Comparison of ENCODE assay signal across 8 cellular contexts in genomic region chr11:64244966-64245365, GRCh38. TPM values are rescaled to one million over a fixed set of nuclear protein-coding genes. Genes with fewer than 3 reads are reported as not detected.
A peak's percentile ranks its signal among the peaks of the same experiment; 100 is the strongest.
DNase-seq lines count a peak whose midpoint lies in the region; ATAC-seq, FAIRE-seq and TF ChIP-seq lines count a peak whose summit lies in the region.

No MANE protein-coding gene starts in this region.

- FAIRE-seq in K562 (lab: Jason Lieb, UNC) = no peak

- no peak overlapping the region for H3K4me3 ChIP-seq in cardiac muscle cell
- H3K4me3 ChIP-seq in K562 = peak overlapping the region; percentile 98
- H3K4me3 ChIP-seq in lung = no peak overlapping the region
- H3K4me3 ChIP-seq in urinary bladder (ENCODE audit: low read depth, low read length) = no peak overlapping the region

- H4K20me1 ChIP-seq in K562 (replicated peaks; ENCODE audit: control insufficient read depth, insufficient read depth, low read length) = 0 out of 2 replicates have a peak, but pooled peaks cover 3% of the 10 kb centered on the region

- H3K9me3 ChIP-seq in cardiac muscle cell (ENCODE audit: low read depth) (no peaks in the 10 kb centered on the region), K562 (replicated peaks; ENCODE audit: control insufficient read depth, insufficient read depth, low read depth, low read length) (no peaks in the 10 kb centered on the region), lung (ENCODE audit: control insufficient read depth in 2 of 2, insufficient read depth in 1 of 2, low read length in 1 of 2) (no peaks in the 10 kb centered on the region)

- TF ChIP-seq CTCF in cardiac muscle cell (IDR thresholded peaks at IDR 0.05; ENCODE audit: low read depth, low read length) = no peak
- no peak for TF ChIP-seq CTCF in K562 (IDR thresholded peaks at IDR 0.05 in 2 of 3, conservative IDR thresholded peaks at IDR 0.05 in 1 of 3; ENCODE audit: insufficient read depth in 2 of 3, low read depth in 1 of 3, low read length in 3 of 3)
- no peak for TF ChIP-seq CTCF in lung (IDR thresholded peaks at IDR 0.05; ENCODE audit: control extremely low read depth, extremely low read depth)

- H3K36me3 ChIP-seq in cardiac muscle cell = no peaks in the 10 kb centered on the region
- H3K36me3 ChIP-seq in K562 (ENCODE audit: control insufficient read depth, insufficient read depth, low read length) = peaks cover 42% of the 10 kb centered on the region
- peaks cover 3 to 10% of the 10 kb centered on the region in 2 donors for H3K36me3 ChIP-seq in lung (ENCODE audit: control insufficient read depth in 2 of 2, insufficient read depth in 2 of 2, low read length in 2 of 2)
- H3K36me3 ChIP-seq in urinary bladder (ENCODE audit: insufficient read depth) = no peaks in the 10 kb centered on the region

- TF ChIP-seq POLR2A in K562 (conservative IDR thresholded peaks at IDR 0.05) = peak; percentile 40

- H2AFZ ChIP-seq in K562 (ENCODE audit: low read depth, low read length) = no peak overlapping the region

- peaks cover 55% of the 10 kb centered on the region for H3K79me2 ChIP-seq in K562 (ENCODE audit: control insufficient read depth, insufficient read depth, low read length)

- H3K4me1 ChIP-seq in cardiac muscle cell (ENCODE audit: low read depth) (peaks cover 9% of the 10 kb centered on the region), K562 (replicated peaks in 1 of 2; ENCODE audit: control insufficient read depth in 2 of 2, insufficient read depth in 2 of 2, low read length in 2 of 2) (peaks cover 39 to 88% of the 10 kb centered on the region in 2 experiments), lung (ENCODE audit: control insufficient read depth in 2 of 2, insufficient read depth in 2 of 2, low read length in 2 of 2) (peaks cover 0 to 16% of the 10 kb centered on the region in 2 donors), urinary bladder (ENCODE audit: insufficient read depth) (no peaks in the 10 kb centered on the region)

- no peaks in the 10 kb centered on the region for H3K9me1 ChIP-seq in K562 (ENCODE audit: control insufficient read depth, insufficient read depth, low read length)

- intact Hi-C loops in left cardiac atrium (cut with DNase I) = no loop called here
- intact Hi-C loops in K562 (cut with micrococcal nuclease) = loop anchor here (10.0 kb wide), 1 partner anchor 60 kb away; the partner anchor contains the start of genes CATSPERZ and ESRRA

- BruUV-seq in K562 (replicated peaks; lab: Mats Ljungman, UMichigan) = no TSS peak

- CTCF ChIA-PET in K562 (lab: Yijun Ruan, JAX; ENCODE audit: low intra/inter-chr PET ratio) = no interaction called here

- H3K27me3 ChIP-seq in cardiac muscle cell = no peaks in the 10 kb centered on the region
- H3K27me3 ChIP-seq in K562 (ENCODE audit: control insufficient read depth in 2 of 2, insufficient read depth in 2 of 2, low read length in 2 of 2) = no peaks in the 10 kb centered on the region
- no peaks in the 10 kb centered on the region for H3K27me3 ChIP-seq in lung (ENCODE audit: control insufficient read depth, insufficient read depth)

- H3K4me2 ChIP-seq in K562 (ENCODE audit: insufficient read depth, low read length) = peak overlapping the region; percentile 99

- no peak for ATAC-seq in left cardiac atrium
- ATAC-seq in K562 = no peak
- ATAC-seq in lung (ENCODE audit: insufficient read depth, low FRiP score) = no peak
- no peak for ATAC-seq in HG02642 (IDR thresholded peaks at IDR 0.05; ENCODE audit: poor library complexity, unreplicated experiment)

- H3K27ac ChIP-seq in cardiac muscle cell (peak overlapping the region; percentile 26), K562 (ENCODE audit: extremely low read depth, low read depth, low read length) (peak overlapping the region; percentile 98; the same call in 2 of the 3 replicates), lung (ENCODE audit: low read depth in 1 of 2, low read length in 1 of 2) (peak overlapping the region; percentile 61 to 84), urinary bladder (ENCODE audit: low read depth) (peak overlapping the region; percentile 62)

- DNase-seq in cardiac muscle cell (ENCODE audit: low read depth in 1 of 2, low spot score in 1 of 2) (no peak), left cardiac atrium (no peak), K562 (ENCODE audit: extremely low read depth in 1 of 4, low spot score in 3 of 4) (no peak), lung (ENCODE audit: low spot score) (no peak), NCI-H1694 treated with DMSO at 0.1 percent for 48 hours (lab: John Stamatoyannopoulos, UW) (no peak), HUDEP-2 (lab: John Stamatoyannopoulos, UW; ENCODE audit: unreplicated experiment in 76 of 76) (no peak)

- peak overlapping the region; percentile 95 to 98 for H3K9ac ChIP-seq in K562 (ENCODE audit: insufficient read depth in 1 of 2, low read depth in 2 of 2, low read length in 2 of 2)

- WGBS in K562 (ENCODE audit: insufficient coverage, low coverage, missing lambda C conversion rate) = 25% methylated on average over 5 of the region's 6 CpGs
- 36 to 44% methylated on average over 6 of the region's 6 CpGs for WGBS in lung, 2 donors
- WGBS in urinary bladder = 42% methylated on average over 6 of the region's 6 CpGs

- no peak for TF ChIP-seq RAD21 in K562 (CRISPR knock-in tag; conservative IDR thresholded peaks at IDR 0.05 in 1 of 2, IDR thresholded peaks at IDR 0.05 in 1 of 2)

- in situ Hi-C loops in K562 (cut with MboI) = no loop called here

- POLR2A ChIA-PET in K562 (lab: Yijun Ruan, JAX) = interaction anchor here (0.6 to 7.8 kb wide), 9 partner anchors 8 to 141 kb away, joined by 3 to 58 read pairs (median 5); partner anchors contain the start of genes FERMT3, STIP1 and VEGFB

- no peak for TF ChIP-seq EP300 in K562 (IDR thresholded peaks at IDR 0.05; ENCODE audit: low read length)

RNA-seq across cellular contexts. Expression of gene PPP1R14B, which starts 1.8 kb away (rescaled TPM):
- 220 and 240 TPM in 2 replicates for total RNA-seq in cardiac muscle cell
- 238 and 288 TPM in 2 replicates for polyA plus RNA-seq in cardiac muscle cell
- 100 to 1,000 TPM; 122 to 135 TPM for total RNA-seq in left cardiac atrium
- 22.4 and 60.4 TPM in 2 replicates for total RNA-seq in K562 (2011; cell fraction: chromatin; rRNA removed; ENCODE audit: low replicate concordance)
- 71.5 and 97.6 TPM in 2 replicates for total RNA-seq in K562 (2011; cell fraction: nucleolus; rRNA removed)
- total RNA-seq in K562 (2011; cell fraction: nucleoplasm; rRNA removed) = 71.8 and 129 TPM in 2 replicates
- total RNA-seq in K562 (2014; rRNA removed) = 566 and 592 TPM in 2 replicates
- 114 and 162 TPM in 2 replicates for total RNA-seq in K562 (2014; rRNA removed; fragmentation: Illumina TruSeq; extraction: Trizol)
- 300 and 321 TPM in 2 replicates for total RNA-seq in K562 (2015; rRNA removed; fragmentation: Illumina TruSeq; extraction: Trizol)
- 391 and 402 TPM in 2 replicates for total RNA-seq in K562 (2021)
- 182 and 196 TPM in 2 replicates for polyA plus RNA-seq in K562 (2011; rRNA removed)
- polyA plus RNA-seq in K562 (2011; cell fraction: cytosol; rRNA removed) = 198 and 362 TPM in 2 replicates
- 169 and 217 TPM in 2 replicates for polyA plus RNA-seq in K562 (2011; cell fraction: nucleus; rRNA removed)
- polyA plus RNA-seq in K562 (2012) = 195 and 318 TPM in 2 replicates
- 212 and 254 TPM in 2 replicates for polyA plus RNA-seq in K562 (2014; fragmentation: Illumina TruSeq; extraction: Trizol)
- 10 to 100 TPM in 1 of 2 experiments, 1 to 10 TPM in 1; 7.7 to 17.5 TPM for polyA plus RNA-seq in K562 (2014; fragmentation: Nextera tagmentation; extraction: Ambion mirVana)
- polyA plus RNA-seq in K562 (2014; rRNA removed) = 312 and 380 TPM in 2 replicates
- 33.2 and 49.9 TPM in 2 replicates for polyA minus RNA-seq in K562 (2011; rRNA and poly(A)+ RNA removed)
- polyA minus RNA-seq in K562 (2011; cell fraction: cytosol; rRNA and poly(A)+ RNA removed) = 84.7 and 86.5 TPM in 2 replicates
- polyA minus RNA-seq in K562 (2011; cell fraction: nucleus; rRNA and poly(A)+ RNA removed) = 27.9 and 34.1 TPM in 2 replicates
- total RNA-seq in lung = 100 to 1,000 TPM in 1 of 2 donors, 10 to 100 TPM in 1; 28.2 to 185 TPM
- 100 to 1,000 TPM; 119 to 241 TPM for polyA plus RNA-seq in lung
- total RNA-seq in urinary bladder = 31.6 TPM
- polyA plus RNA-seq in urinary bladder = 62.8 TPM

RNA-seq across cellular contexts. Expression of gene FKBP2, which starts 4.1 kb away (rescaled TPM):
- total RNA-seq in cardiac muscle cell (102 and 177 TPM in 2 replicates), left cardiac atrium (10 to 100 TPM; 63.9 to 66.9 TPM), K562 (2014; rRNA removed) (151 TPM in 2 replicates), K562 (2014; rRNA removed; fragmentation: Illumina TruSeq; extraction: Trizol) (28.0 and 49.2 TPM in 2 replicates), K562 (2015; rRNA removed; fragmentation: Illumina TruSeq; extraction: Trizol) (73.1 and 79.0 TPM in 2 replicates), K562 (2021) (44.5 and 58.1 TPM in 2 replicates), lung (10 to 100 TPM; 65.2 to 93.0 TPM), urinary bladder (29.2 TPM)
- polyA plus RNA-seq in cardiac muscle cell (191 and 321 TPM in 2 replicates), K562 (2011; rRNA removed) (30.8 and 36.6 TPM in 2 replicates), K562 (2014; fragmentation: Illumina TruSeq; extraction: Trizol) (71.7 and 83.5 TPM in 2 replicates), K562 (2014; fragmentation: Nextera tagmentation; extraction: Ambion mirVana) (10 to 100 TPM in 1 of 2 experiments, 1 to 10 TPM in 1; 3.5 to 27.1 TPM), K562 (2014; rRNA removed) (92.2 and 110 TPM in 2 replicates), lung (100 to 1,000 TPM; 207 to 397 TPM), urinary bladder (167 TPM)
- 24.7 and 45.5 TPM in 2 replicates for total RNA-seq in K562 (2011; cell fraction: chromatin; rRNA removed; ENCODE audit: low replicate concordance)
- 58.4 and 66.4 TPM in 2 replicates for total RNA-seq in K562 (2011; cell fraction: nucleolus; rRNA removed)
- 56.3 and 59.5 TPM in 2 replicates for total RNA-seq in K562 (2011; cell fraction: nucleoplasm; rRNA removed)
- 60.1 and 75.2 TPM in 2 replicates for polyA plus RNA-seq in K562 (2011; cell fraction: cytosol; rRNA removed)
- polyA plus RNA-seq in K562 (2011; cell fraction: nucleus; rRNA removed) = 52.4 and 56.6 TPM in 2 replicates
- 115 and 123 TPM in 2 replicates for polyA plus RNA-seq in K562 (2012)
- polyA minus RNA-seq in K562 (2011; rRNA and poly(A)+ RNA removed) = 10.6 and 16.1 TPM in 2 replicates
- polyA minus RNA-seq in K562 (2011; cell fraction: cytosol; rRNA and poly(A)+ RNA removed) = 33.8 and 40.5 TPM in 2 replicates
- polyA minus RNA-seq in K562 (2011; cell fraction: nucleus; rRNA and poly(A)+ RNA removed) = 7.8 and 14.2 TPM in 2 replicates

RNA-seq across cellular contexts. Expression of gene PLCB3, which starts 6.4 kb away (rescaled TPM):
- total RNA-seq in cardiac muscle cell = 20.3 and 24.7 TPM in 2 replicates
- 10.6 and 11.0 TPM in 2 replicates for polyA plus RNA-seq in cardiac muscle cell
- total RNA-seq in left cardiac atrium = 10 to 100 TPM; 13.6 to 14.4 TPM
- 41.0 and 132 TPM in 2 replicates for total RNA-seq in K562 (2011; cell fraction: chromatin; rRNA removed; ENCODE audit: low replicate concordance)
- total RNA-seq in K562 (2011; cell fraction: nucleolus; rRNA removed) = 77.6 and 79.7 TPM in 2 replicates
- total RNA-seq in K562 (2011; cell fraction: nucleoplasm; rRNA removed) = 28.1 and 43.7 TPM in 2 replicates
- 33.6 and 42.5 TPM in 2 replicates for total RNA-seq in K562 (2014; rRNA removed)
- 7.0 and 8.4 TPM in 2 replicates for total RNA-seq in K562 (2014; rRNA removed; fragmentation: Illumina TruSeq; extraction: Trizol)
- total RNA-seq in K562 (2015; rRNA removed; fragmentation: Illumina TruSeq; extraction: Trizol) = 14.6 and 14.9 TPM in 2 replicates
- 37.1 and 44.8 TPM in 2 replicates for total RNA-seq in K562 (2021)
- 11.5 and 18.0 TPM in 2 replicates for polyA plus RNA-seq in K562 (2011; rRNA removed)
- 10.3 and 18.2 TPM in 2 replicates for polyA plus RNA-seq in K562 (2011; cell fraction: cytosol; rRNA removed)
- 77.2 and 104 TPM in 2 replicates for polyA plus RNA-seq in K562 (2011; cell fraction: nucleus; rRNA removed)
- 23.9 and 26.4 TPM in 2 replicates for polyA plus RNA-seq in K562 (2012)
- 16.0 and 23.9 TPM in 2 replicates for polyA plus RNA-seq in K562 (2014; fragmentation: Illumina TruSeq; extraction: Trizol)
- polyA plus RNA-seq in K562 (2014; fragmentation: Nextera tagmentation; extraction: Ambion mirVana) = under 1 TPM; 0.31 to 0.37 TPM
- 24.7 and 27.6 TPM in 2 replicates for polyA plus RNA-seq in K562 (2014; rRNA removed)
- 9.7 and 13.1 TPM in 2 replicates for polyA minus RNA-seq in K562 (2011; rRNA and poly(A)+ RNA removed)
- 19.2 and 19.7 TPM in 2 replicates for polyA minus RNA-seq in K562 (2011; cell fraction: cytosol; rRNA and poly(A)+ RNA removed)
- 20.1 and 25.0 TPM in 2 replicates for polyA minus RNA-seq in K562 (2011; cell fraction: nucleus; rRNA and poly(A)+ RNA removed)
- total RNA-seq in lung = 10 to 100 TPM; 18.2 to 32.0 TPM
- polyA plus RNA-seq in lung = 10 to 100 TPM; 15.0 to 17.1 TPM
- total RNA-seq in urinary bladder = 14.8 TPM
- 18.2 TPM for polyA plus RNA-seq in urinary bladder

RNA-seq across cellular contexts. Expression of gene VEGFB, which starts 10.6 kb away (rescaled TPM):
- 162 and 206 TPM in 2 replicates for total RNA-seq in cardiac muscle cell
- polyA plus RNA-seq in cardiac muscle cell = 178 and 199 TPM in 2 replicates
- 100 to 1,000 TPM; 276 to 310 TPM for total RNA-seq in left cardiac atrium
- total RNA-seq in K562 (2011; cell fraction: chromatin; rRNA removed; ENCODE audit: low replicate concordance) = 16.1 and 40.0 TPM in 2 replicates
- total RNA-seq in K562 (2011; cell fraction: nucleolus; rRNA removed) = 23.4 and 32.0 TPM in 2 replicates
- total RNA-seq in K562 (2011; cell fraction: nucleoplasm; rRNA removed) = 31.9 and 33.0 TPM in 2 replicates
- total RNA-seq in K562 (2014; rRNA removed) = 28.2 and 44.3 TPM in 2 replicates
- 21.0 and 22.6 TPM in 2 replicates for total RNA-seq in K562 (2014; rRNA removed; fragmentation: Illumina TruSeq; extraction: Trizol)
- total RNA-seq in K562 (2015; rRNA removed; fragmentation: Illumina TruSeq; extraction: Trizol) = 25.7 and 28.0 TPM in 2 replicates
- 83.4 and 88.3 TPM in 2 replicates for total RNA-seq in K562 (2021)
- polyA plus RNA-seq in K562 (2011; rRNA removed) = 11.0 and 13.5 TPM in 2 replicates
- polyA plus RNA-seq in K562 (2011; cell fraction: cytosol; rRNA removed) = 12.1 and 16.0 TPM in 2 replicates
- 25.1 and 26.2 TPM in 2 replicates for polyA plus RNA-seq in K562 (2011; cell fraction: nucleus; rRNA removed)
- 97.3 and 181 TPM in 2 replicates for polyA plus RNA-seq in K562 (2012)
- polyA plus RNA-seq in K562 (2014; fragmentation: Illumina TruSeq; extraction: Trizol) = 35.2 and 41.4 TPM in 2 replicates
- 10 to 100 TPM; 12.0 to 12.1 TPM for polyA plus RNA-seq in K562 (2014; fragmentation: Nextera tagmentation; extraction: Ambion mirVana)
- polyA plus RNA-seq in K562 (2014; rRNA removed) = 31.8 and 35.8 TPM in 2 replicates
- polyA minus RNA-seq in K562 (2011; rRNA and poly(A)+ RNA removed) = 4.2 and 6.2 TPM in 2 replicates
- 21.2 and 26.0 TPM in 2 replicates for polyA minus RNA-seq in K562 (2011; cell fraction: cytosol; rRNA and poly(A)+ RNA removed)
- 3.2 and 4.9 TPM in 2 replicates for polyA minus RNA-seq in K562 (2011; cell fraction: nucleus; rRNA and poly(A)+ RNA removed)
- total RNA-seq in lung = 100 to 1,000 TPM in 1 of 2 donors, 10 to 100 TPM in 1; 37.8 to 124 TPM
- 100 to 1,000 TPM in 1 of 2 donors, 10 to 100 TPM in 1; 43.7 to 115 TPM for polyA plus RNA-seq in lung
- total RNA-seq in urinary bladder = 18.9 TPM
- polyA plus RNA-seq in urinary bladder = 123 TPM

RNA-seq across cellular contexts. Expression of gene DNAJC4, which starts 14.6 kb away (rescaled TPM):
- total RNA-seq in cardiac muscle cell = 75.5 and 79.9 TPM in 2 replicates
- polyA plus RNA-seq in cardiac muscle cell = 126 and 132 TPM in 2 replicates
- total RNA-seq in left cardiac atrium = 10 to 100 TPM; 49.2 to 49.3 TPM
- total RNA-seq in K562 (2011; cell fraction: chromatin; rRNA removed; ENCODE audit: low replicate concordance) = 39.7 and 112 TPM in 2 replicates
- total RNA-seq in K562 (2011; cell fraction: nucleolus; rRNA removed) = 78.0 and 98.9 TPM in 2 replicates
- total RNA-seq in K562 (2011; cell fraction: nucleoplasm; rRNA removed) = 64.2 and 65.8 TPM in 2 replicates
- 16.4 and 20.2 TPM in 2 replicates for total RNA-seq in K562 (2014; rRNA removed)
- 6.6 and 11.2 TPM in 2 replicates for total RNA-seq in K562 (2014; rRNA removed; fragmentation: Illumina TruSeq; extraction: Trizol)
- total RNA-seq in K562 (2015; rRNA removed; fragmentation: Illumina TruSeq; extraction: Trizol) = 19.3 and 19.9 TPM in 2 replicates
- 27.6 and 31.8 TPM in 2 replicates for total RNA-seq in K562 (2021)
- 23.9 and 45.1 TPM in 2 replicates for polyA plus RNA-seq in K562 (2011; rRNA removed)
- 30.8 and 65.5 TPM in 2 replicates for polyA plus RNA-seq in K562 (2011; cell fraction: cytosol; rRNA removed)
- 110 and 164 TPM in 2 replicates for polyA plus RNA-seq in K562 (2011; cell fraction: nucleus; rRNA removed)
- 34.0 and 79.2 TPM in 2 replicates for polyA plus RNA-seq in K562 (2012)
- 28.0 and 37.5 TPM in 2 replicates for polyA plus RNA-seq in K562 (2014; fragmentation: Illumina TruSeq; extraction: Trizol)
- 1 to 10 TPM; 4.0 to 4.6 TPM for polyA plus RNA-seq in K562 (2014; fragmentation: Nextera tagmentation; extraction: Ambion mirVana)
- 32.6 and 42.9 TPM in 2 replicates for polyA plus RNA-seq in K562 (2014; rRNA removed)
- polyA minus RNA-seq in K562 (2011; rRNA and poly(A)+ RNA removed) = 7.1 and 9.0 TPM in 2 replicates
- polyA minus RNA-seq in K562 (2011; cell fraction: cytosol; rRNA and poly(A)+ RNA removed) = 12.6 and 23.5 TPM in 2 replicates
- polyA minus RNA-seq in K562 (2011; cell fraction: nucleus; rRNA and poly(A)+ RNA removed) = 15.8 and 16.0 TPM in 2 replicates
- 10 to 100 TPM; 22.7 to 34.1 TPM for total RNA-seq in lung
- 10 to 100 TPM; 34.6 to 58.4 TPM for polyA plus RNA-seq in lung
- total RNA-seq in urinary bladder = 10.7 TPM
- polyA plus RNA-seq in urinary bladder = 57.6 TPM

Comparison
In these comparisons a context has a peak if more than half of its experiments do, and no peak if none do; other contexts are left out.
1. H3K27ac ChIP-seq: peak in every context shown above with its lines; median percentile 98 in K562; 72 in lung; 62 in urinary bladder; 26 in cardiac muscle cell.